Comparison of ENCODE assay signal across 8 cellular contexts in the genomic region with DNA sequence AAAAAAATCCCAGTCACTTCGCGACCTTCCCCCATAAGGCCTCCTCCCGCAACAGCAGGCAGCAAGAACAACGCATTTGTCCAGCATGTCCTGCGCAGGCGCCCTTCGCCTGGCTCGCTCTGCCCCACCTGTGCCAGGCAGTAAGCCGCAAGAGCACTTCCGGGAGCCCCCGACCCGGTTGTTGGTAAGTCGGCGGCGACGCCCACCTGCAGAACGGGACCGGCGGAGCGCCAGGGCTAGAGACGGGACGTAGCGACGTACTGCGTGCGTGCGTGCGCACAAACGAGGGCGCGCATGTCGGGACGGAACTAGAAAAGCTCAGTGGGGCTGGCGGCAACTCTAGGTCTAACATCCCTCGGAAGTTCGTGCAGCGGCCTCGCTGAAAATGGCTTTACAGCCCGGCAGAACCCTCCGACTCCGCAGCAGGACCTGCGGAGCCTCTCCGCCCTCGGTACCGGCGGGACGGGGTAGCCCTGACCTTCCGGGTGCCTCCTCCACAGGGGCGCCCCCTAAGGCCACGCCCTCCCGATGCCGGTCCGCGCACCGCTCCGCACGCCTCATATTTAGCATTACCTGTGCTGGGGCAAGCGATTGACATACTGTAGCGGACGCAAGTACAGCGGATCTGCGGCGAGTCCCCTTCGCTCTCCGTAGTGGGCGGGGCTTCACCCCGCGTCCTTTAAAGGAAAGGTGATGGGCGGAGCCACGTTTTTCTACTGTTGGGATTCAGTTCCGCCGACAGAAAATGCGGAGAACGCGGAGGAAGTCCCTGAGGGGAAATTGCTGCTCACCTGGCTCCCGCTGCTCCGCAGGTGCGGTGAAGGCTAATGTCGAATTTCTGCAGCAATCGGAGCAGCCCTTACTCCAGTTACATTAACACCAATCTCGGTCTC. TPM values are rescaled to one million over a fixed set of nuclear protein-coding genes. Genes with fewer than 3 reads are reported as not detected.
A peak's percentile ranks its signal among the peaks of the same experiment; 100 is the strongest.
DNase-seq lines count a peak whose midpoint lies in the region; ATAC-seq lines count a peak whose summit lies in the region.

A gene with protein sequence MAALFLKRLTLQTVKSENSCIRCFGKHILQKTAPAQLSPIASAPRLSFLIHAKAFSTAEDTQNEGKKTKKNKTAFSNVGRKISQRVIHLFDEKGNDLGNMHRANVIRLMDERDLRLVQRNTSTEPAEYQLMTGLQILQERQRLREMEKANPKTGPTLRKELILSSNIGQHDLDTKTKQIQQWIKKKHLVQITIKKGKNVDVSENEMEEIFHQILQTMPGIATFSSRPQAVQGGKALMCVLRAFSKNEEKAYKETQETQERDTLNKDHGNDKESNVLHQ (minus strand): TSS at position 629 of the 893 bp plus-strand sequence. CDS start 10,116 bp downstream, outside the sequence.

- H3K27ac Mint-ChIP-seq in activated CD4-positive, alpha-beta T cell treated with anti-CD3 and anti-CD28 coated beads, Interleukin-2, amount 10 ng/mL, durations not matched to agents 7 days and 5 days = peak within 1 kb of the TSS; percentile 97

- H3K36me3 ChIP-seq in BLaER1 = no peaks in the 10 kb centered on the region

- peak within 1 kb of the TSS; percentile 91 for H3K9ac ChIP-seq in BLaER1

- peak within 1 kb of the TSS; percentile 88 for H3K4me2 ChIP-seq in BLaER1

- H4K20me1 ChIP-seq in BLaER1 = no peaks in the 10 kb centered on the region

- peak; percentile 88 for ATAC-seq in GM19324 (IDR thresholded peaks at IDR 0.05; ENCODE audit: low FRiP score, unreplicated experiment)
- peak; percentile 69 for ATAC-seq in HG03469 (IDR thresholded peaks at IDR 0.05; ENCODE audit: unreplicated experiment)

- CTCF ChIA-PET in activated CD4-positive, alpha-beta T cell treated with anti-CD3 and anti-CD28 coated beads, Interleukin-2, amount 10 ng/mL, durations not matched to agents 7 days and 5 days (lab: Charles Lee) = interaction anchor here (0.7 to 1.5 kb wide), 4 partner anchors 12 to 24 kb away, joined by 3 read pairs; no protein-coding TSS in a partner anchor

- H3K27ac ChIP-seq in BLaER1 = peak within 1 kb of the TSS; percentile 97

- H3K27me3 ChIP-seq in BLaER1 = no peaks in the 10 kb centered on the region

- peaks cover 61% of the 10 kb centered on the region for H3K4me1 Mint-ChIP-seq in activated CD4-positive, alpha-beta T cell treated with anti-CD3 and anti-CD28 coated beads, Interleukin-2, amount 10 ng/mL, durations not matched to agents 7 days and 5 days

- H3K9me3 ChIP-seq in BLaER1 = no peaks in the 10 kb centered on the region

- no peaks in the 10 kb centered on the region for H3K9me3 Mint-ChIP-seq in activated CD4-positive, alpha-beta T cell treated with anti-CD3 and anti-CD28 coated beads, Interleukin-2, amount 10 ng/mL, durations not matched to agents 7 days and 5 days

- DNase-seq in NCI-H526 treated with DMSO at 0.1 percent for 48 hours (lab: John Stamatoyannopoulos, UW) (peak; percentile 99), cortex of kidney (lab: John Stamatoyannopoulos, UW) (peak; percentile 39), left kidney (ENCODE audit: low read depth, low spot score) (peak; percentile 98)
- peak; percentile 96 for DNase-seq in activated CD4-positive, alpha-beta T cell treated with anti-CD3 and anti-CD28 coated beads, Interleukin-2, amount 10 ng/mL, durations not matched to agents 7 days and 5 days
- peak; percentile 95 to 96 for DNase-seq in stimulated activated CD4-positive, alpha-beta T cell treated with anti-CD3 and anti-CD28 coated beads, Interleukin-2, amount 100 ng/mL, for 24 hours

- H3K4me3 Mint-ChIP-seq in activated CD4-positive, alpha-beta T cell treated with anti-CD3 and anti-CD28 coated beads, Interleukin-2, amount 10 ng/mL, durations not matched to agents 7 days and 5 days = peak within 1 kb of the TSS; percentile 93

- H3K36me3 Mint-ChIP-seq in activated CD4-positive, alpha-beta T cell treated with anti-CD3 and anti-CD28 coated beads, Interleukin-2, amount 10 ng/mL, durations not matched to agents 7 days and 5 days (ENCODE audit: low read depth) = peaks cover 20% of the 10 kb centered on the region

- H3K4me3 ChIP-seq in BLaER1 = peak within 1 kb of the TSS; percentile 82

- POLR2A ChIA-PET in activated CD4-positive, alpha-beta T cell treated with anti-CD3 and anti-CD28 coated beads, Interleukin-2, amount 10 ng/mL, durations not matched to agents 7 days and 5 days (lab: Charles Lee) = interaction anchor here (2.4 kb wide), 1 partner anchor 24 kb away, joined by 10 read pairs; no protein-coding TSS in a partner anchor

- no peaks in the 10 kb centered on the region for H3K27me3 Mint-ChIP-seq in activated CD4-positive, alpha-beta T cell treated with anti-CD3 and anti-CD28 coated beads, Interleukin-2, amount 10 ng/mL, durations not matched to agents 7 days and 5 days

- H3K4me1 ChIP-seq in BLaER1 = peaks cover 61% of the 10 kb centered on the region

RNA-seq across cellular contexts. Expression of the gene that starts here (rescaled TPM):
- total RNA-seq in activated CD4-positive, alpha-beta T cell treated with anti-CD3 and anti-CD28 coated beads, Interleukin-2, amount 10 ng/mL, durations not matched to agents 7 days and 5 days = 10 to 100 TPM; 45.7 to 67.6 TPM

Comparison
In these comparisons a context has a peak if more than half of its experiments do, and no peak if none do; other contexts are left out.
1. Peak in every context shown above with its lines: DNase-seq, ATAC-seq, H3K4me3 ChIP-seq and H3K27ac ChIP-seq.
2. DNase-seq: peak in every context shown above with its lines; median percentile 99 in NCI-H526 treated with DMSO at 0.1 percent for 48 hours; 98 in left kidney; 96 in activated CD4-positive, alpha-beta T cell treated with anti-CD3 and anti-CD28 coated beads, Interleukin-2, amount 10 ng/mL, durations not matched to agents 7 days and 5 days; 96 in stimulated activated CD4-positive, alpha-beta T cell treated with anti-CD3 and anti-CD28 coated beads, Interleukin-2, amount 100 ng/mL, for 24 hours; 39 in cortex of kidney.